In genomic region chr16:87490799-87491521, GRCh38 we compare ENCODE assay signal across 8 cellular contexts. TPM values are rescaled to one million over a fixed set of nuclear protein-coding genes. Genes with fewer than 3 reads are reported as not detected.
DNase-seq lines count a peak whose midpoint lies in the region; ATAC-seq and TF ChIP-seq lines count a peak whose summit lies in the region.
"Not testable (repeated sequence)": the region's sequence is repeated elsewhere in the genome, so short reads cannot be mapped to it uniquely, and the experiment has no call there.

No MANE protein-coding gene starts in this region.

- peak in 2 of 3 donors; percentile 13 to 41 for TF ChIP-seq POLR2A in body of pancreas (IDR thresholded peaks at IDR 0.05)
- not testable (repeated sequence) for TF ChIP-seq POLR2A in gastroesophageal sphincter (IDR thresholded peaks at IDR 0.05); transverse colon (IDR thresholded peaks at IDR 0.05)

- DNase-seq in ELR (ENCODE audit: low read depth), result peak; percentile 25
- not testable (repeated sequence) for DNase-seq in Panc1 (ENCODE audit: low read depth, low spot score)
- DNase-seq in activated CD8-positive, alpha-beta memory T cell treated with anti-CD3 and anti-CD28 coated beads for 48 hours (ENCODE audit: low read depth in 2 of 3, low spot score in 2 of 3), result peak; percentile 24 to 42 (median 37)
- peak; percentile 52 to 59 (median 56) for DNase-seq in body of pancreas
- peak; percentile 76 for DNase-seq in stimulated activated CD4-positive, alpha-beta T cell treated with anti-CD3 and anti-CD28 coated beads, Interleukin-15, amount 100 ng/mL, for 24 hours
- DNase-seq in transverse colon, result peak; percentile 73

- H3K4me1 ChIP-seq in Panc1 (ENCODE audit: control insufficient read depth, insufficient read depth, low read length) (peaks cover 23% of the 10 kb centered on the region), body of pancreas (peaks cover 62% of the 10 kb centered on the region), gastroesophageal sphincter (peaks cover 0 to 67% (median 35%) of the 10 kb centered on the region in 3 donors), muscle layer of duodenum (ENCODE audit: control insufficient read depth in 1 of 2, insufficient read depth in 2 of 2, low read length in 2 of 2) (peaks cover 7 to 46% of the 10 kb centered on the region in 2 donors), transverse colon (peaks cover 34 to 76% (median 57%) of the 10 kb centered on the region in 4 donors)

- POLR2A ChIA-PET in Panc1 (lab: Charles Lee), result not testable (repeated sequence)

- in situ Hi-C loops in Panc1 (cut with HindIII; ENCODE audit: low pct_unique_long_range_greater_than_20kb, low sequenced_read_pairs); transverse colon (cut with MboI; ENCODE audit: low pct_ligation_motif_present in 1 of 4, low pct_unique_long_range_greater_than_20kb in 1 of 4, low sequenced_read_pairs in 3 of 4): not testable (repeated sequence)

- not testable (repeated sequence) for TF ChIP-seq EP300 in gastroesophageal sphincter (IDR thresholded peaks at IDR 0.05); transverse colon (IDR thresholded peaks at IDR 0.05; ENCODE audit: low read depth)

- CTCF ChIA-PET in Panc1 (lab: Charles Lee), result not testable (repeated sequence)

- TF ChIP-seq CTCF in Panc1 (IDR thresholded peaks at IDR 0.05); body of pancreas (IDR thresholded peaks at IDR 0.05); gastroesophageal sphincter (IDR thresholded peaks at IDR 0.05); transverse colon (IDR thresholded peaks at IDR 0.05): not testable (repeated sequence)

- peak overlapping the region; percentile 54 to 70 for H3K4me3 ChIP-seq in Panc1 (ENCODE audit: low read depth in 2 of 2, low read length in 2 of 2)
- H3K4me3 ChIP-seq in body of pancreas, result peak overlapping the region; percentile 9 to 18
- H3K4me3 ChIP-seq in gastroesophageal sphincter, result peak overlapping the region; percentile 29 to 59
- H3K4me3 ChIP-seq in muscle layer of duodenum (ENCODE audit: low read depth in 1 of 2, low read length in 2 of 2), result peak overlapping the region; percentile 64 to 69
- peak overlapping the region; percentile 21 to 58 (median 51) for H3K4me3 ChIP-seq in transverse colon

- 23 to 30% methylated on average over 31 to 42 of the region's 45 CpGs for WGBS in body of pancreas, 2 donors
- 27 to 29% methylated on average over 8 to 19 of the region's 45 CpGs for WGBS in gastroesophageal sphincter (ENCODE audit: low coverage in 1 of 2), 2 donors
- 20 to 23% methylated on average over 2 to 44 of the region's 45 CpGs for WGBS in transverse colon (ENCODE audit: low coverage in 1 of 2), 2 donors

- H3K36me3 ChIP-seq in Panc1 (ENCODE audit: control insufficient read depth, insufficient read depth, low read length); body of pancreas (replicated peaks in 1 of 2; ENCODE audit: insufficient read depth in 1 of 2, low read depth in 2 of 2); gastroesophageal sphincter; muscle layer of duodenum (ENCODE audit: control insufficient read depth in 1 of 2, insufficient read depth in 2 of 2, low read length in 2 of 2); transverse colon: not testable (repeated sequence)

- intact Hi-C loops in Panc1 (cut with micrococcal nuclease; ENCODE audit: unreplicated experiment); body of pancreas (cut with DNase I): not testable (repeated sequence)
- intact Hi-C loops in transverse colon (cut with DNase I; ENCODE audit: low total_unique reads), result loop anchor here (10.0 kb wide), 1 partner anchor 76 kb away; no protein-coding TSS in a partner anchor

- ATAC-seq in Panc1, body of pancreas, gastroesophageal sphincter: not testable (repeated sequence)

- H3K27me3 ChIP-seq in Panc1 (ENCODE audit: control insufficient read depth, insufficient read depth, low read length); body of pancreas; gastroesophageal sphincter; muscle layer of duodenum (ENCODE audit: low read depth, low read length); transverse colon: not testable (repeated sequence)

- H3K9me3 ChIP-seq in Panc1 (ENCODE audit: control insufficient read depth, insufficient read depth, low read depth, low read length); body of pancreas; gastroesophageal sphincter; muscle layer of duodenum (ENCODE audit: control insufficient read depth in 1 of 2, low read length in 2 of 2); transverse colon: not testable (repeated sequence)

- not testable (repeated sequence) for BruUV-seq in Panc1 (replicated peaks; lab: Mats Ljungman, UMichigan)

- H3K27ac ChIP-seq in Panc1 (ENCODE audit: low read length) (peak overlapping the region; percentile 81), body of pancreas (peak overlapping the region; percentile 11 to 64 (median 54)), gastroesophageal sphincter (peak overlapping the region in 3 of 4 donors; percentile 29 to 72 (median 70)), transverse colon (peak overlapping the region; percentile 63 to 77 (median 72))
- not testable (repeated sequence) for H3K27ac ChIP-seq in muscle layer of duodenum (ENCODE audit: low read length)

RNA-seq across cellular contexts. Expression of gene ZCCHC14, which starts 1.9 kb away (rescaled TPM):
- total RNA-seq in Panc1 (2021; ENCODE audit: unreplicated experiment) (35.0 TPM), body of pancreas (10 to 100 TPM; 18.9 to 54.4 TPM), gastroesophageal sphincter (10 to 100 TPM; 15.5 to 24.9 (median 19.9) TPM), transverse colon (10 to 100 TPM; 27.7 to 56.1 (median 36.7) TPM)
- polyA plus RNA-seq in Panc1 (2012; ENCODE audit: insufficient read length), result 20.3 TPM

Comparison
In these comparisons a context has a peak if more than half of its experiments do, and no peak if none do; other contexts are left out.
1. H3K4me3 ChIP-seq: peak in every context shown above with its lines; median percentile 66 in muscle layer of duodenum; 62 in Panc1; 51 in transverse colon; 44 in gastroesophageal sphincter; 14 in body of pancreas.